ENCODE assay signal across 1 cellular context in genomic region chr4:89056953-89057398, GRCh38.
TF ChIP-seq lines count a peak whose summit lies in the region.

Gene FAM13A, minus strand, starts transcription at chr4:89057185. Its CDS starts 221 bp downstream, at chr4:89056964.

TF ChIP-seq in K562, 482 proteins besides CTCF, POLR2A, EP300 and RAD21 (continued from another document and continues in another):
- TF ChIP-seq ZNF518B (CRISPR knock-in tag; IDR thresholded peaks at IDR 0.05) (no peak), BCOR (IDR thresholded peaks at IDR 0.05) (0 out of 2 replicates have a peak, but pooled peaks have one; percentile 15), CCAR2 (IDR thresholded peaks at IDR 0.05; ENCODE audit: low read depth, low read length) (no peak), TFE3 (CRISPR knock-in tag; IDR thresholded peaks at IDR 0.05) (peak; percentile 100), CBX3 (IDR thresholded peaks at IDR 0.05; ENCODE audit: borderline replicate concordance in 1 of 2, low read length in 2 of 2) (0 out of 3 replicates have a peak, but pooled peaks of 1 of the 2 experiments have one; percentile 69), PKNOX1 (IDR thresholded peaks at IDR 0.05) (peak; percentile 81), CTBP1 (IDR thresholded peaks at IDR 0.05; ENCODE audit: borderline replicate concordance) (peak; percentile 35; the same call in 1 of the 2 replicates), ZNF444 (CRISPR knock-in tag; IDR thresholded peaks at IDR 0.05) (no peak), MBD2 (IDR thresholded peaks at IDR 0.05; ENCODE audit: borderline replicate concordance, low read depth) (0 out of 2 replicates have a peak, but pooled peaks have one; percentile 26), FOS (IDR thresholded peaks at IDR 0.05; ENCODE audit: extremely low read depth, insufficient read length) (no peak), PHF8 (IDR thresholded peaks at IDR 0.05; ENCODE audit: borderline replicate concordance, low read length) (peak; percentile 63; the same call in 1 of the 2 replicates), ZNF274 (IDR thresholded peaks at IDR 0.05; ENCODE audit: borderline replicate concordance, low read depth, low read length) (no peak), NFYB (IDR thresholded peaks at IDR 0.05; ENCODE audit: extremely low read depth, insufficient read length) (no peak), ZNF143 (CRISPR knock-in tag; IDR thresholded peaks at IDR 0.05) (no peak), KAT7 (CRISPR knock-in tag; IDR thresholded peaks at IDR 0.05; ENCODE audit: borderline replicate concordance) (peak; percentile 48; the same call in 1 of the 2 replicates), ZBTB43 (CRISPR knock-in tag; IDR thresholded peaks at IDR 0.05) (no peak), KLF16 (IDR thresholded peaks at IDR 0.05) (no peak), ZBED1 (IDR thresholded peaks at IDR 0.05) (no peak), ZNF584 (CRISPR knock-in tag; IDR thresholded peaks at IDR 0.05; ENCODE audit: low read depth) (no peak), ZNF699 (CRISPR knock-in tag; IDR thresholded peaks at IDR 0.05; ENCODE audit: insufficient replicate concordance) (no peak), RBFOX2 (IDR thresholded peaks at IDR 0.05; ENCODE audit: low read depth, low read length) (peak; percentile 57), SREBF1 (IDR thresholded peaks at IDR 0.05; ENCODE audit: borderline replicate concordance, low read depth, low read length) (no peak), PHB (CRISPR knock-in tag; IDR thresholded peaks at IDR 0.05) (no peak), HES1 (IDR thresholded peaks at IDR 0.05; ENCODE audit: low read depth) (no peak), POLR3G (IDR thresholded peaks at IDR 0.05; ENCODE audit: extremely low read depth, insufficient read length, insufficient replicate concordance) (no peak), POLR2AphosphoS5 (IDR thresholded peaks at IDR 0.05; ENCODE audit: control insufficient read depth, insufficient read depth, low read depth, low read length) (peak; percentile 85), RNF219 (CRISPR knock-in tag; IDR thresholded peaks at IDR 0.05) (no peak), HCFC1 (IDR thresholded peaks at IDR 0.05; ENCODE audit: low read depth, low read length) (peak; percentile 30; the same call in 1 of the 2 replicates), ESRRB (CRISPR knock-in tag; IDR thresholded peaks at IDR 0.05; ENCODE audit: borderline replicate concordance) (no peak), SAFB2 (IDR thresholded peaks at IDR 0.05; ENCODE audit: borderline replicate concordance, low read depth, low read length, severe bottlenecking) (no peak), SNIP1 (IDR thresholded peaks at IDR 0.05; ENCODE audit: low read depth) (no peak), U2AF2 (optimal IDR thresholded peaks at IDR 0.05; ENCODE audit: low read depth, low read length) (no peak), XRCC5 (IDR thresholded peaks at IDR 0.05; ENCODE audit: low read depth, low read length) (no peak), PHTF2 (CRISPR knock-in tag; IDR thresholded peaks at IDR 0.05) (no peak), ELF2 (CRISPR knock-in tag; IDR thresholded peaks at IDR 0.05) (no peak), TAF15 (IDR thresholded peaks at IDR 0.05; ENCODE audit: low read depth, low read length) (no peak), SIX5 (IDR thresholded peaks at IDR 0.05; ENCODE audit: borderline replicate concordance in 1 of 2, insufficient read depth in 1 of 2, low read depth in 1 of 2, low read length in 2 of 2) (peak; percentile 33 to 42; a peak in 1 of 4 replicates), CXXC5 (CRISPR knock-in tag; IDR thresholded peaks at IDR 0.05) (0 out of 2 replicates have a peak, but pooled peaks have one; percentile 50), NONO (IDR thresholded peaks at IDR 0.05; ENCODE audit: low read depth in 2 of 2, low read length in 1 of 2) (peak in 1 of 2 experiments; percentile 54; a peak in 1 of 4 replicates), CREB3L1 (IDR thresholded peaks at IDR 0.05; ENCODE audit: borderline replicate concordance, low read depth) (peak; percentile 47; the same call in 1 of the 2 replicates), FOXA1 (IDR thresholded peaks at IDR 0.05; ENCODE audit: borderline replicate concordance) (no peak), SMARCE1 (IDR thresholded peaks at IDR 0.05) (peak; percentile 58; the same call in 1 of the 2 replicates), ZBTB2 (IDR thresholded peaks at IDR 0.05) (no peak), SIRT6 (IDR thresholded peaks at IDR 0.05; ENCODE audit: low read depth, low read length) (no peak), ELF4 (CRISPR knock-in tag; IDR thresholded peaks at IDR 0.05) (no peak), CBFA2T3 (IDR thresholded peaks at IDR 0.05) (no peak), KDM5B (IDR thresholded peaks at IDR 0.05; ENCODE audit: insufficient replicate concordance, low read depth, low read length) (peak; percentile 79), ZBTB5 (IDR thresholded peaks at IDR 0.05) (no peak), FOXJ2 (tag; IDR thresholded peaks at IDR 0.05) (peak; percentile 83), MAZ (CRISPR knock-in tag; conservative IDR thresholded peaks at IDR 0.05 in 1 of 2, IDR thresholded peaks at IDR 0.05 in 1 of 2) (peak in 1 of 2 experiments; percentile 28; a peak in 2 of 4 replicates), ZNF354B (CRISPR knock-in tag; IDR thresholded peaks at IDR 0.05) (no peak)
